19 cellular contexts compared by ENCODE assay signal in the genomic region with DNA sequence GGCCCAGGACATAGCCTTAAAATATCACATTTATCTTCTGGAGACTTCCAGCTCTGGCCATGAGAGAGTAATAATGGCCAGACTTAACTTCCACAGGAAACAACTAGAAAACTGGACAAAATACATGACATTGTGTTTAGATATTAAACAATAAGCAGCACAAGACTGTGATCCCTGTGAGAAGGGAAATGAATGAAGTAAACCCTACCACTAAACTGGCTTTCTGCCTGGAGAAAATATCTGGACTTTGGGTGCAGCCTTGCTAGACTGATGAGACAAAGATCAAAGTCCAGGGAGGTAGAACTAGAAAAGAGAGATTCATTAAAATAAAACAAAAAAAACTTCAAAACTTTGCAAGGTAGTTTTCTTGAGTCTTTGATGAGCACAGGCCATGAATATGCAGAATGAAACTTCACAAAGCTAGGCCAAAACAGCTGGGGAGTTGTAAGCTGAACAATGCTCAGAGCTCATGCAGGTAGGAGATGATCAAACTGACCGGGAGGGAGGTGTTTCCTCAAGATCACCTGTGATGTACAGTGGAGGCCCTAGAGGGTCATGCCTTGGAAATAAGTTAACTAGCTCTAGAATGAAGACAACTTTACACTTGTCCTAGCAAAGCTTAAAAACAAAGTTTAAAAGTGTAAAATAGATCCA.
DNase-seq lines count a peak whose midpoint lies in the region; ATAC-seq, FAIRE-seq and TF ChIP-seq lines count a peak whose summit lies in the region.
"Had no signal": no experiment of that assay in that cellular context is flagged by ENCODE, and none has a peak within 500 bp of the region (broad histone marks: within the 10 kb centered on the region; RNA-seq: fewer than 3 reads in every experiment).

No MANE protein-coding gene starts in this region.

- TF ChIP-seq EP300 in HepG2 (IDR thresholded peaks at IDR 0.05; ENCODE audit: low read depth in 2 of 2, low read length in 2 of 2) (no peak), HepG2 (CRISPR knock-in tag; IDR thresholded peaks at IDR 0.05; ENCODE audit: borderline replicate concordance) (no peak)

- H3K36me3 ChIP-seq in HepG2 (replicated peaks in 1 of 2; ENCODE audit: control insufficient read depth in 1 of 2, insufficient read depth in 2 of 2, low read length in 2 of 2) (no peaks in the 10 kb centered on the region), small intestine (ENCODE audit: control insufficient read depth in 2 of 2, insufficient read depth in 2 of 2, low read length in 2 of 2) (no peaks in the 10 kb centered on the region), brain microvascular endothelial cell (replicated peaks) (no peaks in the 10 kb centered on the region)

- POLR2A ChIA-PET in HepG2 (lab: Yijun Ruan, JAX) = no interaction called here

- WGBS in HepG2 (ENCODE audit: low lambda C conversion rate) = 100% methylated on average over 1 of the region's 1 CpG
- WGBS in small intestine, 3 donors = 74 to 93% (median 85%) methylated on average over 1 of the region's 1 CpG

- no peak for TF ChIP-seq POLR2A in HepG2 (IDR thresholded peaks at IDR 0.05; ENCODE audit: insufficient read depth in 1 of 2, low read depth in 2 of 2, low read length in 2 of 2)

- H2AFZ ChIP-seq in HepG2 (ENCODE audit: low read length) = no peak overlapping the region

- H3K4me1 ChIP-seq in HepG2 (ENCODE audit: insufficient read depth, low read length) (peaks cover 12% of the 10 kb centered on the region), small intestine (ENCODE audit: control insufficient read depth in 2 of 2, insufficient read depth in 1 of 2, low read depth in 1 of 2, low read length in 1 of 2) (no peaks in the 10 kb centered on the region)

- H3K9ac ChIP-seq in HepG2 (ENCODE audit: insufficient read depth, low read depth, low read length) = no peak overlapping the region

- no peak overlapping the region for H3K4me2 ChIP-seq in HepG2 (ENCODE audit: low read depth, low read length)

- FAIRE-seq in HepG2 (lab: Jason Lieb, UNC) = no peak
- no peak for FAIRE-seq in small intestine (lab: Jason Lieb, UNC)

- no peaks in the 10 kb centered on the region for H4K20me1 ChIP-seq in HepG2 (ENCODE audit: insufficient read depth, low read length)

- H3K27ac ChIP-seq in HepG2 (ENCODE audit: extremely low read length, insufficient read depth, low read length) = no peak overlapping the region
- H3K27ac ChIP-seq in small intestine (ENCODE audit: low read depth in 1 of 2, low read length in 1 of 2) = no peak overlapping the region
- no peak overlapping the region for H3K27ac ChIP-seq in brain microvascular endothelial cell
- H3K27ac ChIP-seq: C4-2B, SK-N-MC had no signal

- H3K4me3 ChIP-seq in HepG2 (replicated peaks in 1 of 3; ENCODE audit: insufficient read depth in 1 of 3, low read depth in 2 of 3, low read length in 3 of 3) (no peak overlapping the region), small intestine (ENCODE audit: low read depth in 1 of 2, low read length in 2 of 2) (no peak overlapping the region), brain microvascular endothelial cell (ENCODE audit: low read depth, low read length) (no peak overlapping the region)
- H3K4me3 ChIP-seq: SK-N-MC had no signal

- peak; percentile 12 for DNase-seq in LoVo (ENCODE audit: low spot score)
- DNase-seq in dermis blood vessel endothelial cell = peak; percentile 63
- peak; percentile 27 for DNase-seq in HepG2 (ENCODE audit: low spot score)
- peak; percentile 45 for DNase-seq in small intestine
- no peak for DNase-seq in brain microvascular endothelial cell
- DNase-seq in activated CD4-positive, alpha-beta T cell treated with anti-CD3 and anti-CD28 coated beads, Interleukin-2, amount 50 U/mL, for 4 hours = no peak
- DNase-seq in SHP77 (lab: John Stamatoyannopoulos, UW) = no peak
- DNase-seq: ACHN, AML-193, COR-L47, KG1, MV-4-11, NCI-H1694 treated with DMSO at 0.1 percent for 48 hours, NCI-H510A treated with DMSO at 0.1 percent for 48 hours, NCI-H82, OCI-M1, Right ventricle myocardium superior had no signal

- BruUV-seq in HepG2 (replicated peaks; lab: Mats Ljungman, UMichigan) = no TSS peak

- CTCF ChIA-PET in HepG2 (lab: Yijun Ruan, JAX; ENCODE audit: low intra/inter-chr PET ratio, low total read pairs) = no interaction called here

- no peaks in the 10 kb centered on the region for H3K79me2 ChIP-seq in HepG2 (ENCODE audit: insufficient read depth, low read length)

- H3K27me3 ChIP-seq in HepG2 (ENCODE audit: control insufficient read depth in 1 of 2, insufficient read depth in 2 of 2, low read length in 2 of 2) = no peaks in the 10 kb centered on the region
- no peaks in the 10 kb centered on the region for H3K27me3 ChIP-seq in small intestine (ENCODE audit: control insufficient read depth in 2 of 2, insufficient read depth in 2 of 2, low read length in 2 of 2)
- H3K27me3 ChIP-seq in brain microvascular endothelial cell (replicated peaks) = no peaks in the 10 kb centered on the region

- ATAC-seq in HepG2 = no peak

- TF ChIP-seq RAD21 in HepG2 (CRISPR knock-in tag; IDR thresholded peaks at IDR 0.05) = no peak

- TF ChIP-seq CTCF in HepG2 (CRISPR knock-in tag; IDR thresholded peaks at IDR 0.05) = no peak
- TF ChIP-seq CTCF in brain microvascular endothelial cell (IDR thresholded peaks at IDR 0.05; ENCODE audit: low read depth, low read length, missing control alignments) = no peak

- intact Hi-C loops in HepG2 (cut with micrococcal nuclease; ENCODE audit: unreplicated experiment) = no loop called here

- in situ Hi-C loops in HepG2 (cut with HindIII; ENCODE audit: extremely low pct_ligation_motif_present, low pct_unique_long_range_greater_than_20kb) = no loop called here
- in situ Hi-C loops in brain microvascular endothelial cell (cut with HindIII; ENCODE audit: low pct_ligation_motif_present, low sequenced_read_pairs) = no loop called here

- H3K9me3 ChIP-seq in HepG2 (ENCODE audit: low read length) (no peaks in the 10 kb centered on the region), small intestine (ENCODE audit: control insufficient read depth, low read depth) (no peaks in the 10 kb centered on the region)

TF ChIP-seq in HepG2, 621 proteins besides CTCF, POLR2A, EP300 and RAD21:
- TF ChIP-seq NCOR1 (IDR thresholded peaks at IDR 0.05; ENCODE audit: borderline replicate concordance, low read length) (peak; percentile 56; the same call in 1 of the 2 replicates), ZNF670 (CRISPR knock-in tag; IDR thresholded peaks at IDR 0.05; ENCODE audit: borderline replicate concordance) (no peak), ZNF652 (CRISPR knock-in tag; IDR thresholded peaks at IDR 0.05; ENCODE audit: borderline replicate concordance, low read depth) (no peak), HNF4G (IDR thresholded peaks at IDR 0.05; ENCODE audit: borderline replicate concordance, low read depth, low read length) (peak; percentile 23; the same call in 1 of the 2 replicates), HNF4G (CRISPR knock-in tag; IDR thresholded peaks at IDR 0.05; ENCODE audit: borderline replicate concordance, low read depth) (no peak)
- TF ChIP-seq, protein P1, sequence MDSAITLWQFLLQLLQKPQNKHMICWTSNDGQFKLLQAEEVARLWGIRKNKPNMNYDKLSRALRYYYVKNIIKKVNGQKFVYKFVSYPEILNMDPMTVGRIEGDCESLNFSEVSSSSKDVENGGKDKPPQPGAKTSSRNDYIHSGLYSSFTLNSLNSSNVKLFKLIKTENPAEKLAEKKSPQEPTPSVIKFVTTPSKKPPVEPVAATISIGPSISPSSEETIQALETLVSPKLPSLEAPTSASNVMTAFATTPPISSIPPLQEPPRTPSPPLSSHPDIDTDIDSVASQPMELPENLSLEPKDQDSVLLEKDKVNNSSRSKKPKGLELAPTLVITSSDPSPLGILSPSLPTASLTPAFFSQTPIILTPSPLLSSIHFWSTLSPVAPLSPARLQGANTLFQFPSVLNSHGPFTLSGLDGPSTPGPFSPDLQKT (CRISPR knock-in tag; IDR thresholded peaks at IDR 0.05; ENCODE audit: borderline replicate concordance) = no peak
- TF ChIP-seq, protein P2, sequence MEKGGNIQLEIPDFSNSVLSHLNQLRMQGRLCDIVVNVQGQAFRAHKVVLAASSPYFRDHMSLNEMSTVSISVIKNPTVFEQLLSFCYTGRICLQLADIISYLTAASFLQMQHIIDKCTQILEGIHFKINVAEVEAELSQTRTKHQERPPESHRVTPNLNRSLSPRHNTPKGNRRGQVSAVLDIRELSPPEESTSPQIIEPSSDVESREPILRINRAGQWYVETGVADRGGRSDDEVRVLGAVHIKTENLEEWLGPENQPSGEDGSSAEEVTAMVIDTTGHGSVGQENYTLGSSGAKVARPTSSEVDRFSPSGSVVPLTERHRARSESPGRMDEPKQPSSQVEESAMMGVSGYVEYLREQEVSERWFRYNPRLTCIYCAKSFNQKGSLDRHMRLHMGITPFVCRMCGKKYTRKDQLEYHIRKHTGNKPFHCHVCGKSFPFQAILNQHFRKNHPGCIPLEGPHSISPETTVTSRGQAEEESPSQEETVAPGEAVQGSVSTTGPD (CRISPR knock-in tag; IDR thresholded peaks at IDR 0.05) = no peak

Comparison
In these comparisons a context has a peak if more than half of its experiments do, and no peak if none do; other contexts are left out.
1. DNase-seq: peak in LoVo (single experiment), dermis blood vessel endothelial cell (single experiment), HepG2 (single experiment) and small intestine (single experiment); none in brain microvascular endothelial cell (single experiment), activated CD4-positive, alpha-beta T cell treated with anti-CD3 and anti-CD28 coated beads, Interleukin-2, amount 50 U/mL, for 4 hours (0 of 2) and SHP77 (0 of 2).